In genomic region chr16:11586856-11587642, GRCh38 we compare ENCODE assay signal across 8 cellular contexts. TPM values are rescaled to one million over a fixed set of nuclear protein-coding genes. Genes with fewer than 3 reads are reported as not detected.
A peak's percentile ranks its signal among the peaks of the same experiment; 100 is the strongest.
DNase-seq lines count a peak whose midpoint lies in the region.

LITAF (minus strand) TSS chr16:11586919; CDS start chr16:11556730, 30,189 bp downstream.

- H3K9me3 ChIP-seq in ES-I3 (ENCODE audit: control insufficient read depth, insufficient read depth, low read length) (peaks cover 4% of the 10 kb centered on the region; the same call in 1 of the 2 replicates), GM23248 (ENCODE audit: low read depth) (no peaks in the 10 kb centered on the region), mesenchymal stem cell (ENCODE audit: control insufficient read depth, low read length) (no peaks in the 10 kb centered on the region)
- H3K9me3 ChIP-seq in effector memory CD4-positive, alpha-beta T cell (ENCODE audit: control insufficient read depth, low read length) = no peaks in the 10 kb centered on the region

- peaks cover 3% of the 10 kb centered on the region for H3K27me3 Mint-ChIP-seq in activated CD4-positive, alpha-beta memory T cell treated with anti-CD3 and anti-CD28 coated beads, Interleukin-2, amount 10 ng/mL, durations not matched to agents 7 days and 5 days

- H2AFZ ChIP-seq in GM23248 = peak within 1 kb of the TSS; percentile 89
- peak within 1 kb of the TSS; percentile 73 for H2AFZ ChIP-seq in mesenchymal stem cell (ENCODE audit: low read depth, low read length)

- H2BK5ac ChIP-seq in mesenchymal stem cell (ENCODE audit: low read depth, low read length, poor library complexity, severe bottlenecking) = no peak within 1 kb of the TSS

- no peaks in the 10 kb centered on the region for H3K9me2 ChIP-seq in GM23248 (ENCODE audit: insufficient read depth)

- peak within 1 kb of the TSS; percentile 96 for H3K4me3 Mint-ChIP-seq in activated CD4-positive, alpha-beta memory T cell treated with anti-CD3 and anti-CD28 coated beads, Interleukin-2, amount 10 ng/mL, durations not matched to agents 7 days and 5 days

- H3K4me3 ChIP-seq in GM23248 (peak within 1 kb of the TSS; percentile 86), mesenchymal stem cell (ENCODE audit: insufficient read depth in 1 of 2, low read depth in 1 of 2, low read length in 2 of 2) (peak within 1 kb of the TSS; percentile 87)
- peak within 1 kb of the TSS; percentile 84 for H3K4me3 ChIP-seq in effector memory CD4-positive, alpha-beta T cell (ENCODE audit: insufficient read depth, low read depth, low read length, poor library complexity, severe bottlenecking)

- peaks cover 55% of the 10 kb centered on the region for H3K79me2 ChIP-seq in GM23248 (ENCODE audit: insufficient read depth)

- peaks cover 3% of the 10 kb centered on the region for H3K79me1 ChIP-seq in mesenchymal stem cell (replicated peaks; ENCODE audit: low read length, poor library complexity, severe bottlenecking)

- no peaks in the 10 kb centered on the region for H3K9me3 Mint-ChIP-seq in activated CD4-positive, alpha-beta memory T cell treated with anti-CD3 and anti-CD28 coated beads, Interleukin-2, amount 10 ng/mL, durations not matched to agents 7 days and 5 days

- in situ Hi-C loops in GM23248 (cut with MboI) = no loop called here

- H3K36me3 ChIP-seq in ES-I3 (ENCODE audit: insufficient read depth, low read length) (no peaks in the 10 kb centered on the region), GM23248 (ENCODE audit: low read depth) (no peaks in the 10 kb centered on the region), mesenchymal stem cell (ENCODE audit: control insufficient read depth in 1 of 2, insufficient read depth in 2 of 2, low read depth in 1 of 2, low read length in 2 of 2) (no peaks in the 10 kb centered on the region)
- no peaks in the 10 kb centered on the region for H3K36me3 ChIP-seq in effector memory CD4-positive, alpha-beta T cell (ENCODE audit: control insufficient read depth, insufficient read depth, low read length)

- DNase-seq in GM23248 (peak; percentile 84), NAMALWA (ENCODE audit: low spot score) (peak; percentile 54), mesenchymal stem cell (peak; percentile 64), MV-4-11 (lab: John Stamatoyannopoulos, UW) (no peak)
- DNase-seq in activated CD4-positive, alpha-beta memory T cell treated with anti-CD3 and anti-CD28 coated beads, Interleukin-2, amount 10 ng/mL, durations not matched to agents 7 days and 5 days = peak; percentile 66
- peak; percentile 30 to 41 (median 40) for DNase-seq in effector memory CD4-positive, alpha-beta T cell
- DNase-seq in stimulated activated CD8-positive, alpha-beta memory T cell treated with anti-CD3 and anti-CD28 coated beads, Interleukin-4, amount 100 ng/mL, for 24 hours (ENCODE audit: low read depth) = peak; percentile 52

- H3K36me3 Mint-ChIP-seq in activated CD4-positive, alpha-beta memory T cell treated with anti-CD3 and anti-CD28 coated beads, Interleukin-2, amount 10 ng/mL, durations not matched to agents 7 days and 5 days (ENCODE audit: low read depth) = peaks cover 24% of the 10 kb centered on the region

- H3K4me1 Mint-ChIP-seq in activated CD4-positive, alpha-beta memory T cell treated with anti-CD3 and anti-CD28 coated beads, Interleukin-2, amount 10 ng/mL, durations not matched to agents 7 days and 5 days = peaks cover 38% of the 10 kb centered on the region

- H4K91ac ChIP-seq in mesenchymal stem cell (ENCODE audit: low read length) = peak within 1 kb of the TSS; percentile 92

- peak within 1 kb of the TSS; percentile 83 for H4K8ac ChIP-seq in mesenchymal stem cell (ENCODE audit: low read length)

- peak within 1 kb of the TSS; percentile 96 for H3K4me2 ChIP-seq in GM23248 (ENCODE audit: unreplicated experiment)
- peak within 1 kb of the TSS; percentile 71 for H3K4me2 ChIP-seq in mesenchymal stem cell (ENCODE audit: low read length, poor library complexity, severe bottlenecking)

- no peaks in the 10 kb centered on the region for H3K27me3 ChIP-seq in GM23248 (replicated peaks; ENCODE audit: insufficient read depth)
- no peaks in the 10 kb centered on the region for H3K27me3 ChIP-seq in effector memory CD4-positive, alpha-beta T cell (replicated peaks; ENCODE audit: control insufficient read depth, insufficient read depth, low read length, poor library complexity, severe bottlenecking)
- no peaks in the 10 kb centered on the region for H3K27me3 ChIP-seq in mesenchymal stem cell (ENCODE audit: control insufficient read depth in 1 of 2, insufficient read depth in 1 of 2, low read length in 2 of 2)

- peaks cover 32% of the 10 kb centered on the region for H3F3A ChIP-seq in GM23248 (ENCODE audit: insufficient read depth)

- H3K27ac ChIP-seq in GM23248 (peak within 1 kb of the TSS; percentile 72), mesenchymal stem cell (ENCODE audit: low read length, poor library complexity, severe bottlenecking) (no peak within 1 kb of the TSS)
- peak within 1 kb of the TSS; percentile 69 for H3K27ac ChIP-seq in effector memory CD4-positive, alpha-beta T cell (ENCODE audit: insufficient read depth, low read length, poor library complexity, severe bottlenecking)

- H3K14ac ChIP-seq in mesenchymal stem cell (ENCODE audit: low read length in 2 of 2) = peak within 1 kb of the TSS; percentile 95 to 96

- H2BK120ac ChIP-seq in mesenchymal stem cell (ENCODE audit: low read depth, low read length) = peak within 1 kb of the TSS; percentile 91

- H2BK15ac ChIP-seq in mesenchymal stem cell (ENCODE audit: low read depth, poor library complexity, severe bottlenecking) = peak within 1 kb of the TSS; percentile 96

- 4 to 13% methylated on average over 19 to 73 of the region's 74 CpGs for WGBS in GM23248 (ENCODE audit: low coverage in 1 of 2, low lambda C conversion rate in 2 of 2, missing lambda C conversion rate in 2 of 2), 2 experiments
- 7% methylated on average over 41 of the region's 74 CpGs for WGBS in mesenchymal stem cell

- POLR2A ChIA-PET in activated CD4-positive, alpha-beta memory T cell treated with anti-CD3 and anti-CD28 coated beads, Interleukin-2, amount 10 ng/mL, durations not matched to agents 7 days and 5 days (lab: Charles Lee) = interaction anchor here (0.6 to 3.1 kb wide), 21 partner anchors 11 to 622 kb away, joined by 3 to 60 read pairs (median 3); partner anchors contain the start of genes RSL1D1 and ZC3H7A

- H3K23ac ChIP-seq in mesenchymal stem cell (ENCODE audit: low read length in 2 of 2) = peak within 1 kb of the TSS in 1 of 2 experiments; percentile 96

- CTCF ChIA-PET in activated CD4-positive, alpha-beta memory T cell treated with anti-CD3 and anti-CD28 coated beads, Interleukin-2, amount 10 ng/mL, durations not matched to agents 7 days and 5 days (lab: Charles Lee) = interaction anchor here (0.7 to 1.4 kb wide), 7 partner anchors 23 to 497 kb away, joined by 3 to 5 read pairs (median 4); no protein-coding TSS in a partner anchor

- H3K27ac Mint-ChIP-seq in activated CD4-positive, alpha-beta memory T cell treated with anti-CD3 and anti-CD28 coated beads, Interleukin-2, amount 10 ng/mL, durations not matched to agents 7 days and 5 days = peak within 1 kb of the TSS; percentile 89

- H3K4me1 ChIP-seq in ES-I3 (ENCODE audit: insufficient read depth, low read length) (peaks cover 19% of the 10 kb centered on the region), GM23248 (ENCODE audit: insufficient read depth) (peaks cover 35% of the 10 kb centered on the region), mesenchymal stem cell (ENCODE audit: control insufficient read depth, insufficient read depth, low read depth, low read length) (peaks cover 18% of the 10 kb centered on the region)
- H3K4me1 ChIP-seq in effector memory CD4-positive, alpha-beta T cell (ENCODE audit: control insufficient read depth, insufficient read depth, low read length, poor library complexity, severe bottlenecking) = peaks cover 36% of the 10 kb centered on the region

- peaks cover 7% of the 10 kb centered on the region; the same call in 1 of the 2 replicates for H4K20me1 ChIP-seq in GM23248 (ENCODE audit: insufficient read depth)

- H2AK5ac ChIP-seq in mesenchymal stem cell (ENCODE audit: low read length, severe bottlenecking) = peak within 1 kb of the TSS; percentile 61

- peak within 1 kb of the TSS; percentile 93 to 96 for H3K4ac ChIP-seq in mesenchymal stem cell (ENCODE audit: low read depth in 1 of 2, low read length in 2 of 2)

- H3K18ac ChIP-seq in mesenchymal stem cell (ENCODE audit: low read depth in 1 of 2, low read length in 2 of 2) = peak within 1 kb of the TSS; percentile 80 to 98

- H2BK12ac ChIP-seq in mesenchymal stem cell (ENCODE audit: low read length in 2 of 2) = peak within 1 kb of the TSS in 1 of 2 experiments; percentile 77

- H3K9ac ChIP-seq in ES-I3 (ENCODE audit: low read depth, low read length) (peak within 1 kb of the TSS; percentile 46), GM23248 (peak within 1 kb of the TSS; percentile 95), mesenchymal stem cell (ENCODE audit: low read length) (peak within 1 kb of the TSS; percentile 91)

RNA-seq across cellular contexts. Expression of gene LITAF, which starts in this region (rescaled TPM):
- 83.2 and 92.1 TPM in 2 replicates for total RNA-seq in GM23248 (2014; rRNA removed; shearing (Covaris generic))
- polyA plus RNA-seq in GM23248 (2016; fragmentation: Nextera tagmentation; extraction: Ambion mirVana) = 150 and 159 TPM in 2 replicates
- 100 to 1,000 TPM; 149 to 157 TPM for total RNA-seq in activated CD4-positive, alpha-beta memory T cell treated with anti-CD3 and anti-CD28 coated beads, Interleukin-2, amount 10 ng/mL, durations not matched to agents 7 days and 5 days
- 137 TPM for polyA plus RNA-seq in mesenchymal stem cell (2013, experiment 1 of 2)
- polyA plus RNA-seq in mesenchymal stem cell (2013, experiment 2 of 2) = 138 TPM
